In the genomic region with DNA sequence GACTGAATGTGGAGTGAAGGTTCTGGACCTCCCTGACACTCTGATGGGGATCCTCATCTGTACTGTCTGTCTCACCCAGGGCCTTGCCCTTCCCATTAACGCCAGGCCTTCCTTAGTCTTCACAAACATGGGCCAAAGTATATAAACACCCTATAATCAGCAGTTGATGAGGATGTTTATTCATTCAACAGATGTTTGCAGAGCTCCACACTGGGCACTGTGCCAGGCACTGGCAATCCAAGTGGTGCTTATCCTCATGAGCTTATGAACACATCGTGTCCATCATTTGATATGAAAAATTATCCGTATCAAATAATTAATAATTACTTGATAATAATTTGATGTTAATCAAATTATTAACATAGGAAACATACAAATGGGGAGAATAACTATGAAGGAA, we compare ENCODE assay signal across 16 cellular contexts.
DNase-seq lines count a peak whose midpoint lies in the region; TF ChIP-seq lines count a peak whose summit lies in the region.
"Had no signal": no experiment of that assay in that cellular context is flagged by ENCODE, and none has a peak within 500 bp of the region (broad histone marks: within the 10 kb centered on the region; RNA-seq: fewer than 3 reads in every experiment).

No MANE protein-coding gene starts in this region.

- TF ChIP-seq POLR2A in vagina (IDR thresholded peaks at IDR 0.05): no peak

- H3K9me3 ChIP-seq in vagina: no peaks in the 10 kb centered on the region
- H3K9me3 ChIP-seq: BLaER1 treated with 17β-estradiol and CSF1 and Interleukin-3, amounts not matched to agents 10 nM and 100 nM; body of pancreas; right atrium auricular region had no signal

- no peaks in the 10 kb centered on the region for H3K27me3 ChIP-seq in vagina
- H3K27me3 ChIP-seq: BLaER1 treated with 17β-estradiol and CSF1 and Interleukin-3, amounts not matched to agents 10 nM and 100 nM; body of pancreas; right atrium auricular region had no signal

- H3K36me3 ChIP-seq in vagina: no peaks in the 10 kb centered on the region
- H3K36me3 ChIP-seq: BLaER1 treated with 17β-estradiol and CSF1 and Interleukin-3, amounts not matched to agents 10 nM and 100 nM; right atrium auricular region had no signal

- no peaks in the 10 kb centered on the region for H3K4me1 ChIP-seq in vagina
- H3K4me1 ChIP-seq: right atrium auricular region had no signal

- intact Hi-C loops in vagina (cut with DNase I): no loop called here

- TF ChIP-seq CTCF in vagina (IDR thresholded peaks at IDR 0.05): no peak

- H3K27ac ChIP-seq in vagina: no peak overlapping the region
- H3K27ac ChIP-seq: BLaER1 treated with 17β-estradiol and CSF1 and Interleukin-3, amounts not matched to agents 10 nM and 100 nM; body of pancreas; right atrium auricular region had no signal

- DNase-seq in DMS53 treated with DMSO at 0.1 percent for 48 hours (lab: John Stamatoyannopoulos, UW; ENCODE audit: unreplicated experiment) (peak; percentile 49), NCI-H1436 (lab: John Stamatoyannopoulos, UW) (peak; percentile 51), NCI-H510A (lab: John Stamatoyannopoulos, UW) (peak; percentile 68), fibroblast of peridontal ligament (ENCODE audit: extremely low read depth) (peak; percentile 31), DMS114 treated with DMSO at 0.1 percent for 48 hours (lab: John Stamatoyannopoulos, UW; ENCODE audit: unreplicated experiment) (no peak), NCI-H226 (no peak), vagina (ENCODE audit: extremely low spot score in 2 of 2) (no peak)
- no peak for DNase-seq in activated CD4-positive, alpha-beta T cell treated with anti-CD3 and anti-CD28 coated beads for 48 hours
- DNase-seq: activated CD8-positive, alpha-beta memory T cell treated with anti-CD3 and anti-CD28 coated beads, Interleukin-2, amount 50 U/mL, for 48 hours; activated naive CD4-positive, alpha-beta T cell treated with anti-CD3 and anti-CD28 coated beads, Interleukin-2, amount 50 U/mL, for 16 hours; EL; kidney; SIG-M5 had no signal

- no peak overlapping the region for H3K4me3 ChIP-seq in vagina
- H3K4me3 ChIP-seq: BLaER1 treated with 17β-estradiol and CSF1 and Interleukin-3, amounts not matched to agents 10 nM and 100 nM; body of pancreas; right atrium auricular region had no signal

Comparison
In these comparisons a context has a peak if more than half of its experiments do, and no peak if none do; other contexts are left out.
1. DNase-seq: peak in DMS53 treated with DMSO at 0.1 percent for 48 hours (single experiment), NCI-H1436 (single experiment), NCI-H510A (single experiment) and fibroblast of peridontal ligament (single experiment); none in DMS114 treated with DMSO at 0.1 percent for 48 hours (single experiment), NCI-H226 (single experiment), vagina (0 of 2) and activated CD4-positive, alpha-beta T cell treated with anti-CD3 and anti-CD28 coated beads for 48 hours (single experiment).